In the genomic region with DNA sequence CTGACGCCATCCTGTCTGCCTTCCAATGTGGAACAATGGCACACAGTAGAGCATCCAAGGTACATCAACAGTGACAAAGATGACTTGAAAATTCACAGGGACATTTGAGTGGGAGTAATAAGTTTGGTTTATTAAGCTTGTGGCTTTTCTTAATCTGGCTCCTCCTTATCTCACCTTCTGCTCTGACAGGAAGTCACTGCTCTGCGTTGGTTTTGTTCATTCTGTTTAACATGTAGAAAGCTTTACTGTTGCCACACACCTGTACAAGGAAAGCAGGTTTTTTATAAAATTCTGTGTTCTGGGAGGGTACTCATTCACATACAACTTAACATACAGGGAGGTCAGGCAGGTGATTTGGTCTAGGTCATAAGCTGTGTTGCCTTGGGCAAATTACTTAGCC, we compare ENCODE assay signal across 15 cellular contexts. TPM values are rescaled to one million over a fixed set of nuclear protein-coding genes. Genes with fewer than 3 reads are reported as not detected.
"Had no signal": no experiment of that assay in that cellular context is flagged by ENCODE, and none has a peak within 500 bp of the region (broad histone marks: within the 10 kb centered on the region; RNA-seq: fewer than 3 reads in every experiment).

No MANE protein-coding gene starts in this region.

- H3K9me3 Mint-ChIP-seq: activated naive CD4-positive, alpha-beta T cell treated with anti-CD3 and anti-CD28 coated beads for 36 hours; activated T-cell treated with anti-CD3 and anti-CD28 coated beads, Interleukin-2, amount 50 U/mL, for 4 hours had no signal

- H3K9me3 ChIP-seq: neutrophil, tibial artery had no signal

- H3K36me3 ChIP-seq: brain microvascular endothelial cell, neutrophil, tibial artery had no signal

- ATAC-seq: esophagus mucosa had no signal

- H3K4me3 ChIP-seq: tibial artery had no signal

- H3K27ac ChIP-seq: brain microvascular endothelial cell, neutrophil, tibial artery, VCaP had no signal

- DNase-seq: activated naive CD4-positive, alpha-beta T cell treated with anti-CD3 and anti-CD28 coated beads for 36 hours; activated T-cell treated with anti-CD3 and anti-CD28 coated beads, Interleukin-2, amount 50 U/mL, for 4 hours; brain microvascular endothelial cell; dermis blood vessel endothelial cell; hypothalamus; SW 1271; tibial artery had no signal

- H3K27me3 ChIP-seq: brain microvascular endothelial cell, tibial artery had no signal

- H3K27ac Mint-ChIP-seq: activated naive CD4-positive, alpha-beta T cell treated with anti-CD3 and anti-CD28 coated beads for 36 hours had no signal

- H3K4me3 Mint-ChIP-seq: activated naive CD4-positive, alpha-beta T cell treated with anti-CD3 and anti-CD28 coated beads for 36 hours; activated T-cell treated with anti-CD3 and anti-CD28 coated beads, Interleukin-2, amount 50 U/mL, for 4 hours had no signal

RNA-seq across cellular contexts. Expression of gene GZMK, which starts 1.6 kb away (rescaled TPM):
- total RNA-seq: activated naive CD4-positive, alpha-beta T cell treated with anti-CD3 and anti-CD28 coated beads for 36 hours; cerebellum; dermis blood vessel endothelial cell; esophagus mucosa; skeletal muscle tissue had no signal

RNA-seq across cellular contexts. Expression of gene ESM1, which starts 37.1 kb away (rescaled TPM):
- total RNA-seq: activated CD8-positive, alpha-beta memory T cell treated with anti-CD3 and anti-CD28 coated beads for 36 hours; activated naive CD4-positive, alpha-beta T cell treated with anti-CD3 and anti-CD28 coated beads for 36 hours; esophagus mucosa; lower leg skin; mesenteric fat pad had no signal
